Comparison of ENCODE assay signal across 9 cellular contexts in the genomic region with DNA sequence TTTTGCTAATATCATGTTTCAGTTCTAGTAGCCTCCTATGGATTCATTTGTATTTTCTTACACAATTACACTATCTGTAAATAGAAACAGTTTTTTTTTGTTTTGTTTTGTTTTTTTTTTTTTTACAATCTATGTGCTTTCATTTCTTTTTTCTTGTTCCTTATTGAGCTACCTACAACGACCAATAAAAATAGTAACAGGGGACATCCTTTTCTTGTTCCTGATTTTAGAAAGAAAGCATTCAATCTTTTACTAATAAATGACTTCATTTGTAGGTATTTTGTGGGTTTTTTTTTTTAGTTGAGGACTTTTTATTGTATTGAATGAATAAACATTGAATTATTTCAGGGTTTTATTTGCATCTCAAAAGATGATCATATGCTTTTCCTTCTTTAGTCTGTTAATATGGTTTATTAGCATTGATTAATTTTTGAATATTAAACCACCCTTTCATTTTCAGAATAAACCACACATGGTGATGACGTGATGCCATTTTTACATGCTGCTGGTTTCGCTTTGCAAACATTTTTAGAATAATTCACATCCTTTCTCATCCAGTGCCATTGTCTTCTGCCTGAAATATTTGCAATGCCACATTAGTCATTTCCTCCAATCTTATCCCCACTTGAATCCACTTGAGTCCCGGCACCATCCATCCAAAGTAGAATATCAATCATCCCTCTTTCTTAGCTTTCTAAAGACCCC.
DNase-seq lines count a peak whose midpoint lies in the region; ATAC-seq and TF ChIP-seq lines count a peak whose summit lies in the region.
"Had no signal": no experiment of that assay in that cellular context is flagged by ENCODE, and none has a peak within 500 bp of the region (broad histone marks: within the 10 kb centered on the region; RNA-seq: fewer than 3 reads in every experiment).

No MANE protein-coding gene starts in this region.

- H3K27me3 Mint-ChIP-seq in stimulated activated naive B cell treated with anti-CD40 and anti-IgM and Interleukin-4, amounts not matched to agents 10 μg/mL and 1 μg/mL and 100 μg/mL, for 72 hours = peaks cover 6% of the 10 kb centered on the region in 2 donors

- no peaks in the 10 kb centered on the region for H3K36me3 Mint-ChIP-seq in stimulated activated naive B cell treated with anti-CD40 and anti-IgM and Interleukin-4, amounts not matched to agents 10 μg/mL and 1 μg/mL and 100 μg/mL, for 72 hours

- no peak overlapping the region for H3K27ac Mint-ChIP-seq in stimulated activated naive B cell treated with anti-CD40 and anti-IgM and Interleukin-4, amounts not matched to agents 10 μg/mL and 1 μg/mL and 100 μg/mL, for 72 hours

- peak; percentile 74 for ATAC-seq in HG03354 (IDR thresholded peaks at IDR 0.05; ENCODE audit: poor library complexity, severe bottlenecking, unreplicated experiment)
- ATAC-seq in stimulated activated naive B cell treated with anti-CD40 and anti-IgM and Interleukin-4, amounts not matched to agents 10 μg/mL and 1 μg/mL and 100 μg/mL, for 72 hours (replicated peaks) = peak; percentile 51 to 57
- ATAC-seq in stimulated activated naive CD8-positive, alpha-beta T cell treated with anti-CD3 and anti-CD28 coated beads, Interleukin-15, Interleukin-2, amounts not matched to agents 100 U/mL and 50 U/mL, for 24 hours = no peak
- no peak for ATAC-seq in HG02870 (IDR thresholded peaks at IDR 0.05; ENCODE audit: unreplicated experiment)

- H3K4me3 Mint-ChIP-seq in stimulated activated naive B cell treated with anti-CD40 and anti-IgM and Interleukin-4, amounts not matched to agents 10 μg/mL and 1 μg/mL and 100 μg/mL, for 72 hours = no peak overlapping the region

- DNase-seq in DMS53 (lab: John Stamatoyannopoulos, UW) = peak; percentile 41
- no peak for DNase-seq in DMS53 treated with DMSO at 0.1 percent for 48 hours (lab: John Stamatoyannopoulos, UW; ENCODE audit: unreplicated experiment)
- DNase-seq in cardiac fibroblast (ENCODE audit: low read depth in 2 of 2) = peak; percentile 80 to 97
- no peak for DNase-seq in stimulated activated naive B cell treated with anti-CD40 and anti-IgM and Interleukin-4, amounts not matched to agents 10 μg/mL and 1 μg/mL and 100 μg/mL, for 72 hours
- DNase-seq in HUDEP-2 (lab: John Stamatoyannopoulos, UW; ENCODE audit: unreplicated experiment in 76 of 76) = no peak
- DNase-seq in stimulated activated naive CD8-positive, alpha-beta T cell treated with anti-CD3 and anti-CD28 coated beads, Interleukin-15, Interleukin-2, amounts not matched to agents 100 U/mL and 50 U/mL, for 24 hours = no peak
- DNase-seq: NCI-H345 had no signal

- H3K4me1 Mint-ChIP-seq in stimulated activated naive B cell treated with anti-CD40 and anti-IgM and Interleukin-4, amounts not matched to agents 10 μg/mL and 1 μg/mL and 100 μg/mL, for 72 hours = peaks cover 3 to 12% of the 10 kb centered on the region in 2 donors

- no peak for TF ChIP-seq CTCF in cardiac fibroblast (IDR thresholded peaks at IDR 0.05; ENCODE audit: low read depth, low read length)

- H3K4me3 ChIP-seq in cardiac fibroblast (replicated peaks in 1 of 2; ENCODE audit: low read depth in 2 of 2, low read length in 2 of 2) = no peak overlapping the region

- no peaks in the 10 kb centered on the region for H3K9me3 Mint-ChIP-seq in stimulated activated naive B cell treated with anti-CD40 and anti-IgM and Interleukin-4, amounts not matched to agents 10 μg/mL and 1 μg/mL and 100 μg/mL, for 72 hours

Comparison
In these comparisons a context has a peak if more than half of its experiments do, and no peak if none do; other contexts are left out.
1. DNase-seq: peak in DMS53 (single experiment) and cardiac fibroblast (2 of 2); none in DMS53 treated with DMSO at 0.1 percent for 48 hours (single experiment), stimulated activated naive B cell treated with anti-CD40 and anti-IgM and Interleukin-4, amounts not matched to agents 10 μg/mL and 1 μg/mL and 100 μg/mL, for 72 hours (single experiment), HUDEP-2 (0 of 76) and stimulated activated naive CD8-positive, alpha-beta T cell treated with anti-CD3 and anti-CD28 coated beads, Interleukin-15, Interleukin-2, amounts not matched to agents 100 U/mL and 50 U/mL, for 24 hours (single experiment).
2. ATAC-seq: peak in HG03354 (single experiment) and stimulated activated naive B cell treated with anti-CD40 and anti-IgM and Interleukin-4, amounts not matched to agents 10 μg/mL and 1 μg/mL and 100 μg/mL, for 72 hours (2 of 2); none in stimulated activated naive CD8-positive, alpha-beta T cell treated with anti-CD3 and anti-CD28 coated beads, Interleukin-15, Interleukin-2, amounts not matched to agents 100 U/mL and 50 U/mL, for 24 hours (single experiment) and HG02870 (single experiment).